11 cellular contexts compared by ENCODE assay signal in genomic region chr3:58116985-58117384, GRCh38.
A peak's percentile ranks its signal among the peaks of the same experiment; 100 is the strongest.
DNase-seq lines count a peak whose midpoint lies in the region; TF ChIP-seq lines count a peak whose summit lies in the region.
"Had no signal": no experiment of that assay in that cellular context is flagged by ENCODE, and none has a peak within 500 bp of the region (broad histone marks: within the 10 kb centered on the region; RNA-seq: fewer than 3 reads in every experiment).

No MANE protein-coding gene starts in this region.

- H3K9ac ChIP-seq in mammary epithelial cell (ENCODE audit: insufficient read depth, low read length) (no peak overlapping the region), muscle layer of colon (ENCODE audit: low read length) (no peak overlapping the region)

- H3K36me3 Mint-ChIP-seq in MCF 10A (ENCODE audit: insufficient read depth, unreplicated experiment), result peaks cover 99% of the 10 kb centered on the region

- H3K4me3 ChIP-seq in mammary epithelial cell (replicated peaks in 1 of 3; ENCODE audit: insufficient read depth in 1 of 3, low read depth in 2 of 3, low read length in 3 of 3) (no peak overlapping the region), ascending aorta (no peak overlapping the region), muscle layer of colon (ENCODE audit: low read depth in 1 of 2, low read length in 2 of 2) (no peak overlapping the region), uterus (peak overlapping the region in 1 of 2 donors; percentile 10)

- H3K27me3 Mint-ChIP-seq in MCF 10A (ENCODE audit: insufficient read depth, unreplicated experiment), result no peaks in the 10 kb centered on the region

- H3K27me3 ChIP-seq in mammary epithelial cell (ENCODE audit: insufficient read depth, low read length) (no peaks in the 10 kb centered on the region), ascending aorta (no peaks in the 10 kb centered on the region), muscle layer of colon (ENCODE audit: control insufficient read depth in 1 of 2, insufficient read depth in 2 of 2, low read length in 2 of 2) (no peaks in the 10 kb centered on the region), uterus (no peaks in the 10 kb centered on the region)
- H3K27me3 ChIP-seq: BE2C had no signal

- intact Hi-C loops in MCF 10A (cut with micrococcal nuclease), result no loop called here
- intact Hi-C loops in mammary epithelial cell (cut with micrococcal nuclease), result no loop called here
- intact Hi-C loops in ascending aorta (cut with DNase I), result loop anchor here (5.0 kb wide), 1 partner anchor 110 kb away; the partner anchor contains the start of gene FLNB
- intact Hi-C loops in uterus (cut with DNase I; ENCODE audit: low total_unique reads), result no loop called here

- H3K79me2 ChIP-seq in mammary epithelial cell (ENCODE audit: insufficient read depth, low read length), result peaks cover 92% of the 10 kb centered on the region

- H3K9me3 Mint-ChIP-seq in MCF 10A (ENCODE audit: unreplicated experiment), result no peaks in the 10 kb centered on the region

- H3K4me1 ChIP-seq in mammary epithelial cell (ENCODE audit: insufficient read depth, low read length) (peaks cover 2% of the 10 kb centered on the region), ascending aorta (peaks cover 14 to 36% of the 10 kb centered on the region in 2 donors), muscle layer of colon (ENCODE audit: insufficient read depth, low read length) (peaks cover 50% of the 10 kb centered on the region), uterus (peaks cover 5 to 10% of the 10 kb centered on the region in 2 donors)
- H3K4me1 ChIP-seq: BE2C had no signal

- BruUV-seq in MCF 10A (replicated peaks; lab: Mats Ljungman, UMichigan) (no TSS peak), mammary epithelial cell (replicated peaks; lab: Mats Ljungman, UMichigan) (no TSS peak)

- dilution Hi-C loops in mammary epithelial cell (cut with HindIII; ENCODE audit: low sequenced_read_pairs), result no loop called here

- POLR2A ChIA-PET in MCF 10A (lab: Yijun Ruan, JAX), result no interaction called here

- H3K9me3 ChIP-seq in mammary epithelial cell (replicated peaks; ENCODE audit: insufficient read depth, low read length) (no peaks in the 10 kb centered on the region), ascending aorta (no peaks in the 10 kb centered on the region), muscle layer of colon (ENCODE audit: low read length) (no peaks in the 10 kb centered on the region), uterus (no peaks in the 10 kb centered on the region)
- H3K9me3 ChIP-seq: BE2C had no signal

- no peak overlapping the region for H3K4me3 Mint-ChIP-seq in MCF 10A (ENCODE audit: unreplicated experiment)

- no peaks in the 10 kb centered on the region for H3K4me1 Mint-ChIP-seq in MCF 10A (ENCODE audit: insufficient read depth, unreplicated experiment)

- TF ChIP-seq POLR2A in uterus (IDR thresholded peaks at IDR 0.05), result no peak

- 67% methylated on average over 4 of the region's 4 CpGs for WGBS in mammary epithelial cell (ENCODE audit: low coverage, missing lambda C conversion rate)

- TF ChIP-seq CTCF in MCF 10A (IDR thresholded peaks at IDR 0.05; ENCODE audit: unreplicated experiment) (no peak), mammary epithelial cell (conservative IDR thresholded peaks at IDR 0.05 in 1 of 2, IDR thresholded peaks at IDR 0.05 in 1 of 2; ENCODE audit: extremely low read depth in 1 of 2, insufficient read depth in 1 of 2, low read depth in 1 of 2, low read length in 2 of 2) (no peak), ascending aorta (IDR thresholded peaks at IDR 0.05) (no peak), uterus (IDR thresholded peaks at IDR 0.05) (no peak)

- H3K27ac Mint-ChIP-seq in MCF 10A (ENCODE audit: low read depth, unreplicated experiment), result peak overlapping the region; percentile 31

- no peak overlapping the region for H3K27ac ChIP-seq in mammary epithelial cell (ENCODE audit: insufficient read depth, low read depth, low read length)
- peak overlapping the region; percentile 60 to 68 for H3K27ac ChIP-seq in ascending aorta
- H3K27ac ChIP-seq in muscle layer of colon (ENCODE audit: low read depth, low read length), result peak overlapping the region; percentile 65
- H3K27ac ChIP-seq in uterus, result peak overlapping the region; percentile 70 to 83

- peaks cover 4% of the 10 kb centered on the region for H4K20me1 ChIP-seq in mammary epithelial cell (ENCODE audit: insufficient read depth, low read length)

- peaks cover 89% of the 10 kb centered on the region for H3K36me3 ChIP-seq in mammary epithelial cell (ENCODE audit: insufficient read depth, low read length)
- H3K36me3 ChIP-seq in ascending aorta, result peaks cover 62 to 67% of the 10 kb centered on the region in 2 donors
- peaks cover 69% of the 10 kb centered on the region for H3K36me3 ChIP-seq in muscle layer of colon (ENCODE audit: insufficient read depth, low read length)
- H3K36me3 ChIP-seq in uterus, result no peaks in the 10 kb centered on the region
- H3K36me3 ChIP-seq: BE2C had no signal

- CTCF ChIA-PET in MCF 10A (lab: Yijun Ruan, JAX), result interaction anchor here (0.7 kb wide), 2 partner anchors 94 to 97 kb away, joined by 3 read pairs; no protein-coding TSS in a partner anchor
- CTCF ChIA-PET in mammary epithelial cell (lab: Charles Lee; ENCODE audit: low non-redundant PET), result no interaction called here

- DNase-seq in MCF 10A (ENCODE audit: unreplicated experiment) (no peak), mammary epithelial cell (no peak), ascending aorta (ENCODE audit: low spot score in 2 of 2) (no peak), uterus (no peak), NCI-H187 (lab: John Stamatoyannopoulos, UW) (no peak), DMS 273 (lab: John Stamatoyannopoulos, UW; ENCODE audit: unreplicated experiment) (no peak), NCI-H2107 (lab: John Stamatoyannopoulos, UW) (no peak)
- DNase-seq: BE2C, cortex of kidney, SIG-M5 had no signal

- no peak overlapping the region for H2AFZ ChIP-seq in mammary epithelial cell (ENCODE audit: low read depth, low read length)

- in situ Hi-C loops in mammary epithelial cell (cut with MboI; ENCODE audit: low sequenced_read_pairs in 2 of 2), result no loop called here

- no peak overlapping the region for H3K4me2 ChIP-seq in mammary epithelial cell (ENCODE audit: insufficient read depth, low read depth, low read length)
